15 cellular contexts compared by ENCODE assay signal in genomic region chr7:47557986-47558670, GRCh38. TPM values are rescaled to one million over a fixed set of nuclear protein-coding genes. Genes with fewer than 3 reads are reported as not detected.
DNase-seq lines count a peak whose midpoint lies in the region; ATAC-seq, FAIRE-seq and TF ChIP-seq lines count a peak whose summit lies in the region.
"Had no signal": no experiment of that assay in that cellular context is flagged by ENCODE, and none has a peak within 500 bp of the region (broad histone marks: within the 10 kb centered on the region; RNA-seq: fewer than 3 reads in every experiment).

No MANE protein-coding gene starts in this region.

- H3K27me3 ChIP-seq in PC-3 (ENCODE audit: low read length) (no peaks in the 10 kb centered on the region), HAP-1 (ENCODE audit: low read depth) (no peaks in the 10 kb centered on the region)
- H3K27me3 ChIP-seq: colonic mucosa had no signal

- in situ Hi-C loops in HAP-1 (cut with MboI; ENCODE audit: low sequenced_read_pairs), result no loop called here

- no TSS peak for BruUV-seq in PC-3 (replicated peaks; lab: Mats Ljungman, UMichigan)

- CTCF ChIA-PET in PC-3 (lab: Charles Lee), result no interaction called here

- H3K36me3 Mint-ChIP-seq in nephron (ENCODE audit: low read depth) (peaks cover 36% of the 10 kb centered on the region), glutamatergic neuron (ENCODE audit: unreplicated experiment) (no peaks in the 10 kb centered on the region)

- H3K9me3 ChIP-seq in PC-3 (ENCODE audit: low read length) (no peaks in the 10 kb centered on the region), HAP-1 (no peaks in the 10 kb centered on the region)
- H3K9me3 ChIP-seq: colonic mucosa had no signal

- peak overlapping the region in 2 of 3 experiments; percentile 88 to 90 for H3K27ac Mint-ChIP-seq in nephron
- no peak overlapping the region for H3K27ac Mint-ChIP-seq in glutamatergic neuron (ENCODE audit: unreplicated experiment)
- H3K27ac Mint-ChIP-seq: CD4-positive, alpha-beta T cell; stimulated activated naive B cell treated with anti-CD40 and anti-IgM and Interleukin-4, amounts not matched to agents 10 μg/mL and 1 μg/mL and 100 μg/mL, for 72 hours had no signal

- H3K36me3 ChIP-seq in PC-3 (ENCODE audit: low read depth, low read length), result peaks cover 19% of the 10 kb centered on the region
- H3K36me3 ChIP-seq in HAP-1 (replicated peaks), result no peaks in the 10 kb centered on the region; the same call in 1 of the 2 replicates
- H3K36me3 ChIP-seq: colonic mucosa had no signal

- POLR2A ChIA-PET in PC-3 (lab: Charles Lee; ENCODE audit: unreplicated experiment), result no interaction called here

- H3K4me1 ChIP-seq in PC-3 (ENCODE audit: insufficient read depth, low read length) (peaks cover 33% of the 10 kb centered on the region), HAP-1 (peaks cover 10% of the 10 kb centered on the region)
- H3K4me1 ChIP-seq: colonic mucosa had no signal

- H3K9ac ChIP-seq in PC-3 (ENCODE audit: low read length), result peak overlapping the region; percentile 39; the same call in 1 of the 2 replicates

- H3K4me3 ChIP-seq in PC-3 (ENCODE audit: low read length) (no peak overlapping the region), epithelial cell of esophagus (ENCODE audit: low read length) (no peak overlapping the region), HAP-1 (no peak overlapping the region)
- H3K4me3 ChIP-seq: colonic mucosa had no signal

- H3K79me2 ChIP-seq in PC-3 (ENCODE audit: low read length), result peaks cover 87% of the 10 kb centered on the region

- no peaks in the 10 kb centered on the region for H3F3A ChIP-seq in PC-3 (ENCODE audit: low read length, unreplicated experiment)

- H3K27ac ChIP-seq in PC-3 (ENCODE audit: low read length), result peak overlapping the region; percentile 78
- H3K27ac ChIP-seq: colonic mucosa had no signal

- peaks cover 4% of the 10 kb centered on the region for H3K9me3 Mint-ChIP-seq in nephron
- H3K9me3 Mint-ChIP-seq in glutamatergic neuron (ENCODE audit: unreplicated experiment), result no peaks in the 10 kb centered on the region
- H3K9me3 Mint-ChIP-seq: CD4-positive, alpha-beta T cell; stimulated activated naive B cell treated with anti-CD40 and anti-IgM and Interleukin-4, amounts not matched to agents 10 μg/mL and 1 μg/mL and 100 μg/mL, for 72 hours had no signal

- no peaks in the 10 kb centered on the region for H3K9me2 ChIP-seq in PC-3 (replicated peaks; ENCODE audit: low read length)

- intact Hi-C loops in PC-3 (cut with micrococcal nuclease), result no loop called here

- H3K4me1 Mint-ChIP-seq in nephron (peaks cover 32% of the 10 kb centered on the region), glutamatergic neuron (ENCODE audit: low read depth, unreplicated experiment) (no peaks in the 10 kb centered on the region)

- no peak for TF ChIP-seq CTCF in PC-3 (conservative IDR thresholded peaks at IDR 0.05; ENCODE audit: low read depth, low read length)
- TF ChIP-seq CTCF in epithelial cell of esophagus (IDR thresholded peaks at IDR 0.05; ENCODE audit: insufficient read depth, low read depth, low read length, missing control alignments), result peak; percentile 2
- TF ChIP-seq CTCF in nephron (IDR thresholded peaks at IDR 0.05; ENCODE audit: unreplicated experiment in 3 of 3), result no peak
- TF ChIP-seq CTCF in glutamatergic neuron (IDR thresholded peaks at IDR 0.05; ENCODE audit: partially characterized antibody, unreplicated experiment), result no peak

- DNase-seq in PC-3 (no peak), epithelial cell of esophagus (ENCODE audit: low read depth) (peak; percentile 95), urothelium cell line (ENCODE audit: low spot score) (no peak), NCI-H2107 (lab: John Stamatoyannopoulos, UW) (no peak), glutamatergic neuron (no peak), HAP-1 (ENCODE audit: low spot score in 2 of 2) (no peak)
- no peak for DNase-seq in activated T-cell treated with anti-CD3 and anti-CD28 coated beads, Interleukin-2, amount 50 U/mL, for 48 hours
- DNase-seq: activated CD4-positive, CD25-positive, alpha-beta regulatory T cell; CD4-positive, alpha-beta T cell; colonic mucosa; NCI-H446 treated with DMSO at 0.1 percent for 48 hours; OCI-M1; stimulated activated naive B cell treated with anti-CD40 and anti-IgM and Interleukin-4, amounts not matched to agents 10 μg/mL and 1 μg/mL and 100 μg/mL, for 72 hours; T-helper 1 cell had no signal

- H4K20me1 ChIP-seq in PC-3 (ENCODE audit: low read length), result 0 out of 2 replicates have a peak, but pooled peaks cover 4% of the 10 kb centered on the region

- H3K27me3 Mint-ChIP-seq in nephron (ENCODE audit: low read depth), result no peaks in the 10 kb centered on the region
- H3K27me3 Mint-ChIP-seq in glutamatergic neuron (ENCODE audit: unreplicated experiment), result peaks cover 10% of the 10 kb centered on the region
- H3K27me3 Mint-ChIP-seq: CD4-positive, alpha-beta T cell; stimulated activated naive B cell treated with anti-CD40 and anti-IgM and Interleukin-4, amounts not matched to agents 10 μg/mL and 1 μg/mL and 100 μg/mL, for 72 hours had no signal

- FAIRE-seq in urothelium cell line (lab: Jason Lieb, UNC), result peak; percentile 13

- peak overlapping the region; percentile 51 for H3K4me2 ChIP-seq in PC-3 (ENCODE audit: low read length)

- H3K4me3 Mint-ChIP-seq in nephron (no peak overlapping the region), glutamatergic neuron (ENCODE audit: unreplicated experiment) (no peak overlapping the region)
- H3K4me3 Mint-ChIP-seq: CD4-positive, alpha-beta T cell; stimulated activated naive B cell treated with anti-CD40 and anti-IgM and Interleukin-4, amounts not matched to agents 10 μg/mL and 1 μg/mL and 100 μg/mL, for 72 hours had no signal

- H2AFZ ChIP-seq in PC-3 (ENCODE audit: low read length), result no peak overlapping the region

- ATAC-seq in PC-3, result no peak
- ATAC-seq: stimulated activated naive B cell treated with anti-CD40 and anti-IgM and Interleukin-4, amounts not matched to agents 10 μg/mL and 1 μg/mL and 100 μg/mL, for 72 hours had no signal

RNA-seq across cellular contexts. Expression of gene TNS3, which starts 23.8 kb away (rescaled TPM):
- 71.4 and 72.3 TPM in 2 replicates for total RNA-seq in PC-3 (2014; rRNA removed)
- total RNA-seq in glutamatergic neuron (ENCODE audit: unreplicated experiment), result 3.8 TPM

Comparison
In these comparisons a context has a peak if more than half of its experiments do, and no peak if none do; other contexts are left out.
1. RNA of gene TNS3, which starts 23.8 kb away (total RNA-seq): 71.4 to 72.3 TPM in PC-3; 3.8 TPM in glutamatergic neuron (single experiment); every median in the first group is over 10 times any median in the second.